In genomic region chr14:94643316-94644101, GRCh38 we compare ENCODE assay signal across 25 cellular contexts. TPM values are rescaled to one million over a fixed set of nuclear protein-coding genes. Genes with fewer than 3 reads are reported as not detected.
A peak's percentile ranks its signal among the peaks of the same experiment; 100 is the strongest.
DNase-seq lines count a peak whose midpoint lies in the region; ATAC-seq, FAIRE-seq and TF ChIP-seq lines count a peak whose summit lies in the region.
"Had no signal": no experiment of that assay in that cellular context is flagged by ENCODE, and none has a peak within 500 bp of the region (broad histone marks: within the 10 kb centered on the region; RNA-seq: fewer than 3 reads in every experiment).

No MANE protein-coding gene starts in this region.

- H4K20me1 ChIP-seq in HepG2 (ENCODE audit: insufficient read depth, low read length) (no peaks in the 10 kb centered on the region), Karpas-422 (ENCODE audit: insufficient read depth, low read depth, low read length) (no peaks in the 10 kb centered on the region)
- H4K20me1 ChIP-seq: BLaER1 had no signal

- no peak overlapping the region for H3K23ac ChIP-seq in neuronal stem cell (ENCODE audit: low read depth, low read length, poor library complexity)

- H3K14ac ChIP-seq in neuronal stem cell (ENCODE audit: low read length) = peak overlapping the region; percentile 27

- H3K79me2 ChIP-seq in HepG2 (ENCODE audit: insufficient read depth, low read length) (no peaks in the 10 kb centered on the region), Karpas-422 (ENCODE audit: low read length) (no peaks in the 10 kb centered on the region)

- H3K18ac ChIP-seq in neuronal stem cell (ENCODE audit: low read length) = peak overlapping the region; percentile 49

- H3K4me2 ChIP-seq in HepG2 (ENCODE audit: low read depth, low read length) (no peak overlapping the region), neuronal stem cell (ENCODE audit: insufficient read depth, low read length, poor library complexity, severe bottlenecking) (no peak overlapping the region), Karpas-422 (ENCODE audit: low read depth, low read length, poor library complexity, severe bottlenecking) (no peak overlapping the region)
- H3K4me2 ChIP-seq: BLaER1, GM23338 had no signal

- H3K4me1 ChIP-seq in right cardiac atrium (ENCODE audit: control insufficient read depth, insufficient read depth, low read length) = no peaks in the 10 kb centered on the region
- peaks cover 27% of the 10 kb centered on the region for H3K4me1 ChIP-seq in HepG2 (ENCODE audit: insufficient read depth, low read length)
- H3K4me1 ChIP-seq in neuronal stem cell (ENCODE audit: control insufficient read depth in 2 of 2, insufficient read depth in 1 of 2, low read depth in 1 of 2, low read length in 2 of 2) = no peaks in the 10 kb centered on the region
- H3K4me1 ChIP-seq in Karpas-422 (ENCODE audit: low read length) = no peaks in the 10 kb centered on the region
- H3K4me1 ChIP-seq: BLaER1, HAP-1, SJSA1 had no signal

- no peak for TF ChIP-seq POLR2A in HepG2 (IDR thresholded peaks at IDR 0.05; ENCODE audit: insufficient read depth in 1 of 2, low read depth in 2 of 2, low read length in 2 of 2)

- in situ Hi-C loops in HepG2 (cut with HindIII; ENCODE audit: extremely low pct_ligation_motif_present, low pct_unique_long_range_greater_than_20kb) = no loop called here

- H3K4me3 ChIP-seq in right cardiac atrium (ENCODE audit: low read length) = no peak overlapping the region
- no peak overlapping the region for H3K4me3 ChIP-seq in HepG2 (replicated peaks in 1 of 3; ENCODE audit: insufficient read depth in 1 of 3, low read depth in 2 of 3, low read length in 3 of 3)
- H3K4me3 ChIP-seq in neuronal stem cell (ENCODE audit: low read length in 2 of 2) = no peak overlapping the region
- H3K4me3 ChIP-seq in Karpas-422 (ENCODE audit: low read length) = no peak overlapping the region
- H3K4me3 ChIP-seq: BLaER1, GM23338, HAP-1, MG63, SJSA1 had no signal

- H2AFZ ChIP-seq in HepG2 (ENCODE audit: low read length) = no peak overlapping the region
- no peak overlapping the region for H2AFZ ChIP-seq in neuronal stem cell (ENCODE audit: low read length)
- H2AFZ ChIP-seq in Karpas-422 (ENCODE audit: low read length) = no peak overlapping the region
- H2AFZ ChIP-seq: GM23338 had no signal

- no TSS peak for BruUV-seq in HepG2 (replicated peaks; lab: Mats Ljungman, UMichigan)

- H4K91ac ChIP-seq in neuronal stem cell (ENCODE audit: low read depth, low read length, poor library complexity) = no peak overlapping the region

- DNase-seq in cardiac septum (ENCODE audit: low spot score) (peak; percentile 54), right cardiac atrium (no peak), HepG2 (ENCODE audit: low spot score) (no peak), neuronal stem cell (ENCODE audit: low spot score) (no peak), Karpas-422 (no peak), NAMALWA (ENCODE audit: low spot score) (no peak)
- DNase-seq: CD4-positive, CD25-positive, alpha-beta regulatory T cell; KBM-7; MG63; NCI-H2029 treated with DMSO at 0.1 percent for 48 hours; NCI-H446 treated with DMSO at 0.1 percent for 48 hours; NCI-H526; NCI-H82; NK-92 treated with Interleukin-12 subunit alpha and Interleukin-12 subunit beta, amount 100 ng/mL, for 24 hours; PC-3 had no signal

- no peak overlapping the region for H4K8ac ChIP-seq in neuronal stem cell (ENCODE audit: low read depth, low read length)

- intact Hi-C loops in cardiac septum (cut with DNase I) = no loop called here
- intact Hi-C loops in right cardiac atrium (cut with DNase I) = no loop called here
- intact Hi-C loops in HepG2 (cut with micrococcal nuclease; ENCODE audit: unreplicated experiment) = no loop called here

- no peak for FAIRE-seq in HepG2 (lab: Jason Lieb, UNC)
- FAIRE-seq: A204.1, D721Med, GM18507, HTR-8/SVneo had no signal

- no peak overlapping the region for H3K9ac ChIP-seq in HepG2 (ENCODE audit: insufficient read depth, low read depth, low read length)
- H3K9ac ChIP-seq in neuronal stem cell (ENCODE audit: low read depth, low read length, poor library complexity) = no peak overlapping the region
- H3K9ac ChIP-seq in Karpas-422 (ENCODE audit: low read length) = no peak overlapping the region
- H3K9ac ChIP-seq: BLaER1 had no signal

- H3K9me3 ChIP-seq in right cardiac atrium (ENCODE audit: control insufficient read depth, low read length) = no peaks in the 10 kb centered on the region
- peaks cover 8% of the 10 kb centered on the region for H3K9me3 ChIP-seq in HepG2 (ENCODE audit: low read length)
- H3K9me3 ChIP-seq in neuronal stem cell (replicated peaks in 1 of 2; ENCODE audit: control insufficient read depth in 2 of 2, insufficient read depth in 1 of 2, low read depth in 1 of 2, low read length in 2 of 2) = no peaks in the 10 kb centered on the region
- no peaks in the 10 kb centered on the region for H3K9me3 ChIP-seq in Karpas-422 (ENCODE audit: low read length)
- H3K9me3 ChIP-seq: HAP-1, MG63 had no signal

- CTCF ChIA-PET in HepG2 (lab: Yijun Ruan, JAX; ENCODE audit: low intra/inter-chr PET ratio, low total read pairs) = no interaction called here

- POLR2A ChIA-PET in HepG2 (lab: Yijun Ruan, JAX) = no interaction called here

- H3K36me3 ChIP-seq in HepG2 (replicated peaks in 1 of 2; ENCODE audit: control insufficient read depth in 1 of 2, insufficient read depth in 2 of 2, low read length in 2 of 2) (no peaks in the 10 kb centered on the region), neuronal stem cell (replicated peaks in 1 of 2; ENCODE audit: control insufficient read depth in 2 of 2, insufficient read depth in 2 of 2, low read length in 2 of 2) (no peaks in the 10 kb centered on the region), Karpas-422 (ENCODE audit: insufficient read depth, low read length) (no peaks in the 10 kb centered on the region)
- H3K36me3 ChIP-seq: BLaER1, HAP-1, MG63, SJSA1 had no signal

- TF ChIP-seq CTCF in HepG2 (CRISPR knock-in tag; IDR thresholded peaks at IDR 0.05) = no peak

- no peak overlapping the region for H3K4ac ChIP-seq in neuronal stem cell (ENCODE audit: low read length)

- H3K27ac ChIP-seq in right cardiac atrium (ENCODE audit: low read length) = no peak overlapping the region
- H3K27ac ChIP-seq in HepG2 (ENCODE audit: extremely low read length, insufficient read depth, low read length) = no peak overlapping the region
- no peak overlapping the region for H3K27ac ChIP-seq in neuronal stem cell (replicated peaks; ENCODE audit: low read length)
- H3K27ac ChIP-seq in Karpas-422 (ENCODE audit: low read length) = no peak overlapping the region
- H3K27ac ChIP-seq: BLaER1, SJSA1 had no signal

- H3K9me2 ChIP-seq in Karpas-422 (replicated peaks; ENCODE audit: insufficient read depth, low read length) = no peaks in the 10 kb centered on the region

- H2BK5ac ChIP-seq in neuronal stem cell (ENCODE audit: low read length) = no peak overlapping the region

- H3K79me1 ChIP-seq in neuronal stem cell (ENCODE audit: low read depth, low read length) = no peaks in the 10 kb centered on the region

- no peak for ATAC-seq in right cardiac atrium
- no peak for ATAC-seq in HepG2
- ATAC-seq in GM21447 (IDR thresholded peaks at IDR 0.05; ENCODE audit: unreplicated experiment) = no peak
- ATAC-seq: GM23338, PC-3, Right ventricle myocardium inferior had no signal

- 85% methylated on average over 18 of the region's 18 CpGs for WGBS in right cardiac atrium
- 46% methylated on average over 2 of the region's 18 CpGs for whole genome bisulfite sequencing in HepG2 (ENCODE audit: low lambda C conversion rate)
- no CpG with 5 or more reads among the region's 18 CpGs for WGBS in neuronal stem cell (ENCODE audit: extremely low coverage in 2 of 2, insufficient read length in 2 of 2, insufficient replicate concordance in 1 of 2), 2 donors

- H2BK120ac ChIP-seq in neuronal stem cell (ENCODE audit: low read depth, low read length) = no peak overlapping the region

- TF ChIP-seq RAD21 in HepG2 (CRISPR knock-in tag; IDR thresholded peaks at IDR 0.05) = no peak

- TF ChIP-seq EP300 in HepG2 (IDR thresholded peaks at IDR 0.05; ENCODE audit: low read depth in 2 of 2, low read length in 2 of 2) = no peak
- TF ChIP-seq EP300 in HepG2 (CRISPR knock-in tag; IDR thresholded peaks at IDR 0.05; ENCODE audit: borderline replicate concordance) = no peak

- no peak overlapping the region for H2BK15ac ChIP-seq in neuronal stem cell (ENCODE audit: low read length)

- H2BK12ac ChIP-seq in neuronal stem cell (ENCODE audit: low read length) = no peak overlapping the region

- H3K27me3 ChIP-seq in right cardiac atrium (ENCODE audit: control insufficient read depth, insufficient read depth) (no peaks in the 10 kb centered on the region), HepG2 (ENCODE audit: control insufficient read depth in 1 of 2, insufficient read depth in 2 of 2, low read length in 2 of 2) (peaks cover 0 to 1% of the 10 kb centered on the region in 2 experiments; a peak in 2 of 5 replicates), neuronal stem cell (ENCODE audit: control insufficient read depth in 3 of 3, insufficient read depth in 3 of 3, low read depth in 1 of 3, low read length in 3 of 3) (no peaks in the 10 kb centered on the region), Karpas-422 (ENCODE audit: low read length) (no peaks in the 10 kb centered on the region; the same call in 1 of the 2 replicates)
- H3K27me3 ChIP-seq: BLaER1, MG63, SJSA1 had no signal

- H2AK5ac ChIP-seq in neuronal stem cell (ENCODE audit: low read depth, low read length) = no peak overlapping the region

RNA-seq across cellular contexts. Expression of gene SERPINA3, which starts 31.3 kb away (rescaled TPM):
- total RNA-seq in cardiac septum (24.5 TPM), right cardiac atrium (100 to 1,000 TPM in 3 of 4 donors, 10 to 100 TPM in 1; 56.4 to 390 (median 216) TPM), HepG2 (2016; rRNA removed; fragmentation: Illumina TruSeq; extraction: Trizol) (433 and 825 TPM in 2 replicates)
- polyA plus RNA-seq in right cardiac atrium (114 TPM), HepG2 (2011; rRNA removed) (2,200 and 3,367 TPM in 2 replicates)
- 141 and 152 TPM in 2 replicates for total RNA-seq in HepG2 (2016; cell fraction: cytosol; rRNA removed; fragmentation: Illumina TruSeq; extraction: Trizol; ENCODE audit: low read depth)
- 426 and 840 TPM in 2 replicates for total RNA-seq in HepG2 (2016; cell fraction: insoluble cytoplasmic fraction; rRNA removed; fragmentation: Illumina TruSeq; extraction: Trizol)
- 232 and 248 TPM in 2 replicates for total RNA-seq in HepG2 (2016; cell fraction: membrane; rRNA removed; fragmentation: Illumina TruSeq; extraction: Trizol)
- total RNA-seq in HepG2 (2016; cell fraction: nucleus; rRNA removed; fragmentation: Illumina TruSeq; extraction: Trizol) = 726 and 813 TPM in 2 replicates
- polyA plus RNA-seq in HepG2 (2011; cell fraction: cytosol; rRNA removed) = 3,577 and 4,656 TPM in 2 replicates
- polyA plus RNA-seq in HepG2 (2011; cell fraction: nucleus; rRNA removed) = 1,545 and 2,325 TPM in 2 replicates
- 306 and 2,041 TPM in 2 replicates for polyA plus RNA-seq in HepG2 (2012)
- 168 and 171 TPM in 2 replicates for polyA plus RNA-seq in HepG2 (2016; cell fraction: cytosol; fragmentation: Illumina TruSeq; extraction: Trizol; ENCODE audit: low read depth)
- 463 and 467 TPM in 2 replicates for polyA plus RNA-seq in HepG2 (2016; cell fraction: insoluble cytoplasmic fraction; fragmentation: Illumina TruSeq; extraction: Trizol; ENCODE audit: low read depth)
- polyA plus RNA-seq in HepG2 (2016; cell fraction: membrane; fragmentation: Illumina TruSeq; extraction: Trizol; ENCODE audit: low read depth) = 216 and 234 TPM in 2 replicates
- 1,122 and 1,162 TPM in 2 replicates for polyA plus RNA-seq in HepG2 (2016; cell fraction: nucleus; fragmentation: Illumina TruSeq; extraction: Trizol; ENCODE audit: insufficient read depth, low read depth)
- 0.47 and 1,312 TPM in 2 replicates for polyA minus RNA-seq in HepG2 (2011; rRNA and poly(A)+ RNA removed; ENCODE audit: low replicate concordance)
- polyA minus RNA-seq in HepG2 (2011; cell fraction: cytosol; rRNA and poly(A)+ RNA removed) = 680 and 1,323 TPM in 2 replicates
- polyA minus RNA-seq in HepG2 (2011; cell fraction: nucleus; rRNA and poly(A)+ RNA removed) = 461 and 851 TPM in 2 replicates
- 0.04 TPM for polyA plus RNA-seq in neuronal stem cell (2013, experiment 1 of 2)
- 0.04 TPM for polyA plus RNA-seq in neuronal stem cell (2013, experiment 2 of 2)
- not detected in 2 replicates for total RNA-seq in Karpas-422 (2014; rRNA removed; shearing (Covaris generic); ENCODE audit: low replicate concordance)
- total RNA-seq: CD4-positive, CD25-positive, alpha-beta regulatory T cell; GM23338; PC-3 had no signal
- polyA plus RNA-seq: CD4-positive, CD25-positive, alpha-beta regulatory T cell; GM23338 had no signal

Comparison
In these comparisons a context has a peak if more than half of its experiments do, and no peak if none do; other contexts are left out.
1. RNA of gene SERPINA3, which starts 31.3 kb away (total RNA-seq): 141 to 840 TPM in HepG2, 56.4 to 390 TPM in right cardiac atrium and 24.5 TPM in cardiac septum (single experiment); not detected in Karpas-422; every median in the first group is over 10 times any median in the second.